Comparison of ENCODE assay signal across 9 cellular contexts in the genomic region with DNA sequence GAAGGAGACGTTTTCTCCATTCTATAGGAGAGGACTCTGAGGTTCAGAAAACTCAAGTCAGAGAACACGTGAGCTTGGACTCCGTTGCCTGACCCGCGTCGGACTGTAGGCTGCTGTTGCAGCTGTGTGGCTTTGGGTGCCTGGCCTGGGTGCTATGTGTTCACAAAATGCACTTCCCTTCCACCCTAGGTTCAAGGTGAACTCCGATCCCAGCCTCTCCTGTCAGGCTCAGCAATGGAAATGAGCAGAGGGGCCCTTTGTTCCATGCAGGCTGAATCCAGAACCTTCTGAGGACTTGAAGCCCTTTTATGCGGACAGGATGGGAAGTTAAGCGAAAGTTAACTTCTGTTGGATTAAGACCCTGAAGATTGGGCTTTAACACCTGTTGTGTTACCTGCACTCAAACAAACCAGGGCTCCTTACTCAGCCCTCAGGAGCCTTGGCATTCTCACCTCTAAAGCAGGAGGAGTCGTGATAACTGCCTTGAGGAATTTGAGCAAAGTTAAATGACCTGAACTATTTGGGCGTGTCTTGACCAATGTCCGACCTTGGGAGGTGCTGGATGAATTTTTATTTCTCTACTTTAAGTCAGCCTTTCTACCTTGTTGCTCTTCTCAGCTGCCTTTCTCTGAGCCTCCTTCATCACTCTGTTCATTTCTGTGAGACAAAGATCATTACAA. TPM values are rescaled to one million over a fixed set of nuclear protein-coding genes. Genes with fewer than 3 reads are reported as not detected.
"Had no signal": no experiment of that assay in that cellular context is flagged by ENCODE, and none has a peak within 500 bp of the region (broad histone marks: within the 10 kb centered on the region; RNA-seq: fewer than 3 reads in every experiment).

No MANE protein-coding gene starts in this region.

RNA-seq across cellular contexts. Expression of a gene that starts 23.8 kb away (rescaled TPM):
- total RNA-seq: activated B cell treated with CpG ODN at 0.5 μM for 24 hours; activated CD4-positive, alpha-beta T cell treated with anti-CD3 and anti-CD28 coated beads, Interleukin-2, amount 10 ng/mL, durations not matched to agents 24 days and 14 days; activated CD8-positive, alpha-beta memory T cell treated with anti-CD3 and anti-CD28 coated beads, Interleukin-2, amount 10 ng/mL, durations not matched to agents 7 days and 5 days; activated T-helper 1 cell treated with anti-CD3 and anti-CD28 coated beads, Interleukin-12 subunit alpha, Interleukin-12 subunit beta, Interleukin-2, Interleukin-4 antibody, amounts not matched to agents 30 ng/mL and 10 ng/mL and 1 ng/mL, durations not matched to agents 14 hours and 24 hours and 36 hours; aorta; body of pancreas; OCI-LY7; RPMI7951; T-helper 17 cell had no signal

RNA-seq across cellular contexts. Expression of a gene that starts 57.5 kb away (rescaled TPM):
- total RNA-seq: activated B cell treated with CpG ODN at 0.5 μM for 24 hours; activated CD4-positive, alpha-beta T cell treated with anti-CD3 and anti-CD28 coated beads, Interleukin-2, amount 10 ng/mL, durations not matched to agents 24 days and 14 days; activated CD8-positive, alpha-beta memory T cell treated with anti-CD3 and anti-CD28 coated beads, Interleukin-2, amount 10 ng/mL, durations not matched to agents 7 days and 5 days; activated T-helper 1 cell treated with anti-CD3 and anti-CD28 coated beads, Interleukin-12 subunit alpha, Interleukin-12 subunit beta, Interleukin-2, Interleukin-4 antibody, amounts not matched to agents 30 ng/mL and 10 ng/mL and 1 ng/mL, durations not matched to agents 14 hours and 24 hours and 36 hours; aorta; body of pancreas; OCI-LY7; RPMI7951; T-helper 17 cell had no signal
